ENCODE assay signal across 26 cellular contexts in the genomic region with DNA sequence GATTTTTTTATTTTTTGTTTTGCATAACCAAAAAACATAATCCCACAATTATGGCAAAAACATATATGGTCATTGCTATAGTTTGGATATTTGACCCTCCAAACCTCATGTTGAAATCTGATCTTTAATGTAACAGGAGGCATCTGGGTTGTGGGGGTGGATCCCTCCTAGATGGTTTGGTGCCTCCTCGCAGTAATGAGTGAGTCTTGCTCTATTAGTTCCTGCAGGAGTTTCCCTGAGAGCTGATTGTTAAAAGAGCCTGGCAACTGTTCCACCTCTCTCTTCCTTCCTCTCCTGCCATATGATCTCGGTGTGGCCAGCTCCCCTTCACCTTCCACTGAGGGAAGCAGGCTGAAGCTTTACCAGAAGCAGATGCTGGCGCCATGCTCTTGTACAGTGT.
"Had no signal": no experiment of that assay in that cellular context is flagged by ENCODE, and none has a peak within 500 bp of the region (broad histone marks: within the 10 kb centered on the region; RNA-seq: fewer than 3 reads in every experiment).

No MANE protein-coding gene starts in this region.

- H3K36me3 ChIP-seq: esophagus squamous epithelium, lower lobe of right lung, ovary, spleen, thoracic aorta, tibial nerve, upper lobe of left lung had no signal

- H3K27me3 ChIP-seq: esophagus squamous epithelium, ovary, spleen, tibial nerve, upper lobe of left lung had no signal

- H3K27ac ChIP-seq: coronary artery, esophagus squamous epithelium, heart right ventricle, lower lobe of right lung, ovary, psoas muscle, skin epidermis, thoracic aorta, tibial nerve, upper lobe of left lung had no signal

- H3K4me3 ChIP-seq: coronary artery, esophagus squamous epithelium, heart right ventricle, lower lobe of right lung, ovary, psoas muscle, skin epidermis, spleen, thoracic aorta, tibial nerve, upper lobe of left lung had no signal

- H3K4me3 Mint-ChIP-seq: effector memory CD8-positive, alpha-beta T cell; naive thymus-derived CD8-positive, alpha-beta T cell; stimulated activated memory B cell treated with anti-CD40 and anti-IgM and Interleukin-4, amounts not matched to agents 10 μg/mL and 1 μg/mL and 100 μg/mL, for 72 hours had no signal

- H3K36me3 Mint-ChIP-seq: stimulated activated memory B cell treated with anti-CD40 and anti-IgM and Interleukin-4, amounts not matched to agents 10 μg/mL and 1 μg/mL and 100 μg/mL, for 72 hours had no signal

- DNase-seq: dermis blood vessel endothelial cell; effector memory CD8-positive, alpha-beta T cell; erythroblast; esophagus squamous epithelium; heart right ventricle; hippocampal formation; islet precursor cell; kidney glomerular epithelial cell; left colon; left ventricle myocardium superior; lower lobe of right lung; naive thymus-derived CD8-positive, alpha-beta T cell; occipital lobe; ovary; posterior cingulate gyrus; psoas muscle; right cardiac atrium; spleen; stimulated activated CD4-positive, alpha-beta T cell treated with anti-CD3 and anti-CD28 coated beads, Interleukin-4, amount 100 ng/mL, for 4 hours; stimulated activated naive CD8-positive, alpha-beta T cell treated with anti-CD3 and anti-CD28 coated beads, Interleukin-15, Interleukin-2, amounts not matched to agents 100 U/mL and 50 U/mL, for 24 hours; upper lobe of left lung had no signal

- H3K9me3 Mint-ChIP-seq: effector memory CD8-positive, alpha-beta T cell; naive thymus-derived CD8-positive, alpha-beta T cell; stimulated activated memory B cell treated with anti-CD40 and anti-IgM and Interleukin-4, amounts not matched to agents 10 μg/mL and 1 μg/mL and 100 μg/mL, for 72 hours had no signal

- H3K9me3 ChIP-seq: esophagus squamous epithelium, heart right ventricle, lower lobe of right lung, ovary, psoas muscle, spleen, thoracic aorta, tibial nerve, upper lobe of left lung had no signal

- H3K27ac Mint-ChIP-seq: effector memory CD8-positive, alpha-beta T cell; naive thymus-derived CD8-positive, alpha-beta T cell; stimulated activated memory B cell treated with anti-CD40 and anti-IgM and Interleukin-4, amounts not matched to agents 10 μg/mL and 1 μg/mL and 100 μg/mL, for 72 hours had no signal

- H3K27me3 Mint-ChIP-seq: stimulated activated memory B cell treated with anti-CD40 and anti-IgM and Interleukin-4, amounts not matched to agents 10 μg/mL and 1 μg/mL and 100 μg/mL, for 72 hours had no signal
